ENCODE assay signal across 27 cellular contexts in the genomic region with DNA sequence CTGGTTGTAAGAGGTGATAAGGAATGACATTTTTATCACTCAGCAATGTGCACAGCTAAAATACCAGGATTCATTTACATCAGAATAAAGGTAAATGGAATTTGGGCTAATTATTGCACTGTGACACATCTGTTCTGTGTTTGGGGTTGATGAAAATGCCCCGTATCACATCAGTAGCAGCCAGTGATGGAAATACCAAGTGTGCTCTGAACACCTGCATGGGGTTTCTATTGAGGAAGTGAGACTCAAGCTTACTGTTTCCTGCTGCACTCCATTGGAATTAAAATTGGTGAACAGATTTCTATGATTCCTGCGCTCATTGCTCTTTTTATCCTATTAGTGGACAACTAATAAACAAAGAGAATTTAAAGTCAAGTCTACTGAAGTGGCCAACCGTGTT.
"Had no signal": no experiment of that assay in that cellular context is flagged by ENCODE, and none has a peak within 500 bp of the region (broad histone marks: within the 10 kb centered on the region; RNA-seq: fewer than 3 reads in every experiment).

No MANE protein-coding gene starts in this region.

- H3K27me3 Mint-ChIP-seq: progenitor cell of endocrine pancreas; stimulated activated naive B cell treated with anti-CD40 and anti-IgM and Interleukin-4, amounts not matched to agents 10 μg/mL and 1 μg/mL and 100 μg/mL, for 72 hours; stimulated activated naive CD8-positive, alpha-beta T cell treated with anti-CD3 and anti-CD28 coated beads, Interleukin-15, Interleukin-2, amounts not matched to agents 100 ng/mL and 50 ng/mL, for 24 hours had no signal

- H3K27ac Mint-ChIP-seq: nephron; neural progenitor cell; progenitor cell of endocrine pancreas; stimulated activated effector memory CD8-positive, alpha-beta T cell treated with anti-CD3 and anti-CD28 coated beads, Interleukin-12 subunit alpha, Interleukin-12 subunit beta, amount 100 ng/mL, for 72 hours; stimulated activated naive B cell treated with anti-CD40 and anti-IgM and Interleukin-4, amounts not matched to agents 10 μg/mL and 1 μg/mL and 100 μg/mL, for 72 hours; stimulated activated naive CD8-positive, alpha-beta T cell treated with anti-CD3 and anti-CD28 coated beads, Interleukin-15, Interleukin-2, amounts not matched to agents 100 ng/mL and 50 ng/mL, for 24 hours had no signal

- H3K27me3 ChIP-seq: neural progenitor cell, ovary, right lobe of liver, sigmoid colon, stomach, thyroid gland, tibial nerve, upper lobe of left lung, vagina had no signal

- H3K36me3 ChIP-seq: neural progenitor cell, ovary, right lobe of liver, sigmoid colon, stomach, thoracic aorta, thyroid gland, tibial nerve, upper lobe of left lung, vagina had no signal

- H3K27ac ChIP-seq: neural progenitor cell, ovary, parathyroid adenoma, psoas muscle, right lobe of liver, sigmoid colon, stomach, thoracic aorta, thyroid gland, tibial nerve, upper lobe of left lung, vagina had no signal

- H3K4me2 ChIP-seq: neural progenitor cell had no signal

- H3K4me3 Mint-ChIP-seq: nephron; neural progenitor cell; stimulated activated effector memory CD8-positive, alpha-beta T cell treated with anti-CD3 and anti-CD28 coated beads, Interleukin-12 subunit alpha, Interleukin-12 subunit beta, amount 100 ng/mL, for 72 hours; stimulated activated naive B cell treated with anti-CD40 and anti-IgM and Interleukin-4, amounts not matched to agents 10 μg/mL and 1 μg/mL and 100 μg/mL, for 72 hours; stimulated activated naive CD8-positive, alpha-beta T cell treated with anti-CD3 and anti-CD28 coated beads, Interleukin-15, Interleukin-2, amounts not matched to agents 100 ng/mL and 50 ng/mL, for 24 hours had no signal

- DNase-seq: occipital lobe; ovary; posterior cingulate gyrus; psoas muscle; right cardiac atrium; right lobe of liver; sigmoid colon; small intestine; stimulated activated CD4-positive, alpha-beta T cell treated with anti-CD3 and anti-CD28 coated beads, Interleukin-15, amount 100 ng/mL, for 24 hours; stimulated activated CD4-positive, alpha-beta T cell treated with anti-CD3 and anti-CD28 coated beads, Interleukin-2, amount 100 ng/mL, for 24 hours; stimulated activated CD4-positive, alpha-beta T cell treated with anti-CD3 and anti-CD28 coated beads, Interleukin-2, amount 100 ng/mL, for 48 hours; stimulated activated CD4-positive, alpha-beta T cell treated with anti-CD3 and anti-CD28 coated beads, Interleukin-4, amount 100 ng/mL, for 24 hours; stimulated activated naive B cell treated with anti-CD40 and anti-IgM and Interleukin-4, amounts not matched to agents 10 μg/mL and 1 μg/mL and 100 μg/mL, for 72 hours; stimulated activated naive CD4-positive, alpha-beta T cell treated with Interleukin-2 at 50 U/mL for 16 hours; stomach; thyroid gland; upper lobe of left lung had no signal

- FAIRE-seq: small intestine, urothelium cell line had no signal

- H3K4me1 Mint-ChIP-seq: nephron; neural progenitor cell; stimulated activated effector memory CD8-positive, alpha-beta T cell treated with anti-CD3 and anti-CD28 coated beads, Interleukin-12 subunit alpha, Interleukin-12 subunit beta, amount 100 ng/mL, for 72 hours; stimulated activated naive B cell treated with anti-CD40 and anti-IgM and Interleukin-4, amounts not matched to agents 10 μg/mL and 1 μg/mL and 100 μg/mL, for 72 hours had no signal

- H3K9ac ChIP-seq: neural progenitor cell, parathyroid adenoma had no signal

- H3K36me3 Mint-ChIP-seq: neural progenitor cell; stimulated activated effector memory CD8-positive, alpha-beta T cell treated with anti-CD3 and anti-CD28 coated beads, Interleukin-12 subunit alpha, Interleukin-12 subunit beta, amount 100 ng/mL, for 72 hours; stimulated activated naive B cell treated with anti-CD40 and anti-IgM and Interleukin-4, amounts not matched to agents 10 μg/mL and 1 μg/mL and 100 μg/mL, for 72 hours had no signal

- H2AFZ ChIP-seq: neural progenitor cell, parathyroid adenoma had no signal

- H3K9me3 Mint-ChIP-seq: neural progenitor cell had no signal

- H3K4me3 ChIP-seq: neural progenitor cell, ovary, psoas muscle, right lobe of liver, sigmoid colon, stomach, thoracic aorta, thyroid gland, tibial nerve, upper lobe of left lung, vagina had no signal

- ATAC-seq: psoas muscle; right cardiac atrium; right lobe of liver; stimulated activated effector memory CD8-positive, alpha-beta T cell treated with anti-CD3 and anti-CD28 coated beads, Interleukin-12 subunit alpha, Interleukin-12 subunit beta, amount 100 ng/mL, for 72 hours; stimulated activated naive B cell treated with anti-CD40 and anti-IgM and Interleukin-4, amounts not matched to agents 10 μg/mL and 1 μg/mL and 100 μg/mL, for 72 hours had no signal

- H3K79me2 ChIP-seq: parathyroid adenoma had no signal

- H3K9me3 ChIP-seq: ovary, psoas muscle, right lobe of liver, sigmoid colon, stomach, thoracic aorta, thyroid gland, tibial nerve, upper lobe of left lung, vagina had no signal

- H3K4me1 ChIP-seq: neural progenitor cell, parathyroid adenoma, psoas muscle, right lobe of liver, sigmoid colon, stomach, thyroid gland, tibial nerve, upper lobe of left lung, vagina had no signal
